ENCODE assay signal across 9 cellular contexts in the genomic region with DNA sequence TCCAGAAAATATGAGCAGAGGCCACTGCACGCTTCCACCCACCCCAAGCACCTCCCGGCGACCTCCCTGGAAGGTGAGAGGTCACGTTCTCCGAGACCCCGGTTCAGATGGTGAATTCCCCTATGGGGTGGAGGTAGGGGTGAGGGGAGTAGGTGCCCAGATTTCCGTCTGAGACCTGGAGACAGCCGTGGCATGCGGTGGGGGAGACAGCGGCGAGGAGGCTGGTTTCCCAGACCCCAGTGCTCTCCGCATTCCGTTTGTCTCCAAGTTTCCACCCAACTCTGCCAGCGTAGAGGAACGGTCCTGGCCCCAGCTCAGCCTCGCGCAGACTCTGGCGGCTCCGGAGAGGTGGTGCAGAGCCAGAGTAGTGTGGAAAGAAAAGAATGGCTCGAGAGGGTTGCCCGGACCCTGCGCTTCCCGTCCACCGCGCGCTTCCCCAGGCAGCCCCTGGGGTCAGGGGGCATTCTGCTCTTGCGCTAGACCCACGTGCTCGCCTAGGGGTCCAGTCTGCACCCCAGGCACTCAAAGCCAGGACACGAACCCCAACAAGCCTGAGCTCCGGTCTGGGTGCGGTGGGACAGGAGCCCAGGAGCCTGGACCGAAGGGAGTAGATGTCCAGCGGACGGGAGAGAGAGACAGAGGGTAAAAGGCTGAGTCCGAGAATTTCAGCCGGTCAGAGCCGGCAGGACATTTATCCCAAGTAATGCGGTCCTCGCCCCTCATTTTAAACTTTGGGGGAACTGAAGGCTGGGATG. TPM values are rescaled to one million over a fixed set of nuclear protein-coding genes. Genes with fewer than 3 reads are reported as not detected.
DNase-seq lines count a peak whose midpoint lies in the region; ATAC-seq and TF ChIP-seq lines count a peak whose summit lies in the region.
"Had no signal": no experiment of that assay in that cellular context is flagged by ENCODE, and none has a peak within 500 bp of the region (broad histone marks: within the 10 kb centered on the region; RNA-seq: fewer than 3 reads in every experiment).

No MANE protein-coding gene starts in this region.

- no peaks in the 10 kb centered on the region for H3K36me3 Mint-ChIP-seq in activated T-cell treated with anti-CD3 and anti-CD28 coated beads, Interleukin-2, amount 50 U/mL, for 72 hours (ENCODE audit: insufficient read depth in 2 of 2)
- no peaks in the 10 kb centered on the region for H3K36me3 Mint-ChIP-seq in activated CD4-positive, alpha-beta memory T cell treated with anti-CD3 and anti-CD28 coated beads for 36 hours
- H3K36me3 Mint-ChIP-seq: activated naive CD4-positive, alpha-beta T cell treated with anti-CD3 and anti-CD28 coated beads, Interleukin-2, amount 50 U/mL, for 24 hours had no signal

- peak; percentile 53 for TF ChIP-seq RAD21 in neural cell (conservative IDR thresholded peaks at IDR 0.05)

- no peak for TF ChIP-seq EP300 in neural cell (conservative IDR thresholded peaks at IDR 0.05; ENCODE audit: poor library complexity, severe bottlenecking)

- H2AFZ ChIP-seq in neural cell (ENCODE audit: low read depth, low read length) = no peak overlapping the region

- H3K9ac ChIP-seq in neural cell (ENCODE audit: low read length) = no peak overlapping the region

- H3K27me3 Mint-ChIP-seq in activated T-cell treated with anti-CD3 and anti-CD28 coated beads, Interleukin-2, amount 50 U/mL, for 72 hours (ENCODE audit: low read depth) = peaks cover 82% of the 10 kb centered on the region
- peaks cover 70% of the 10 kb centered on the region for H3K27me3 Mint-ChIP-seq in activated CD4-positive, alpha-beta memory T cell treated with anti-CD3 and anti-CD28 coated beads for 36 hours

- ATAC-seq in activated T-cell treated with anti-CD3 and anti-CD28 coated beads, Interleukin-2, amount 50 U/mL, for 72 hours (replicated peaks in 1 of 2) = peak; percentile 25 to 27
- ATAC-seq in foreskin keratinocyte = peak; percentile 60
- ATAC-seq in GM21825 (IDR thresholded peaks at IDR 0.05; ENCODE audit: unreplicated experiment) = no peak
- ATAC-seq in GM21576 (IDR thresholded peaks at IDR 0.05; ENCODE audit: unreplicated experiment) = no peak

- H3K4me2 ChIP-seq in neural cell (ENCODE audit: low read length) = peak overlapping the region; percentile 68

- H3K79me2 ChIP-seq in neural cell (replicated peaks; ENCODE audit: insufficient read depth, low read length) = no peaks in the 10 kb centered on the region

- H3K9me3 ChIP-seq in neural cell (ENCODE audit: low read length) = no peaks in the 10 kb centered on the region

- H3K4me1 ChIP-seq in foreskin keratinocyte = peaks cover 4% of the 10 kb centered on the region

- POLR2A ChIA-PET in activated CD4-positive, alpha-beta memory T cell treated with anti-CD3 and anti-CD28 coated beads for 36 hours (lab: Charles Lee) = no interaction called here

- CTCF ChIA-PET in activated CD4-positive, alpha-beta memory T cell treated with anti-CD3 and anti-CD28 coated beads for 36 hours (lab: Charles Lee) = interaction anchor here (1.0 to 2.5 kb wide), 3 partner anchors 19 to 242 kb away, joined by 3 to 11 read pairs (median 3); no protein-coding TSS in a partner anchor

- peak overlapping the region; percentile 90 to 92 for H3K4me3 Mint-ChIP-seq in activated T-cell treated with anti-CD3 and anti-CD28 coated beads, Interleukin-2, amount 50 U/mL, for 72 hours
- peak overlapping the region; percentile 58 for H3K4me3 Mint-ChIP-seq in activated CD4-positive, alpha-beta memory T cell treated with anti-CD3 and anti-CD28 coated beads for 36 hours

- no peaks in the 10 kb centered on the region for H3K9me2 ChIP-seq in neural cell (ENCODE audit: insufficient read depth, low read length)

- peaks cover 36% of the 10 kb centered on the region for H3K4me1 Mint-ChIP-seq in activated T-cell treated with anti-CD3 and anti-CD28 coated beads, Interleukin-2, amount 50 U/mL, for 72 hours (ENCODE audit: low read depth)
- peaks cover 17% of the 10 kb centered on the region for H3K4me1 Mint-ChIP-seq in activated CD4-positive, alpha-beta memory T cell treated with anti-CD3 and anti-CD28 coated beads for 36 hours (ENCODE audit: low read depth)

- H3K27me3 ChIP-seq in foreskin keratinocyte = peaks cover 51% of the 10 kb centered on the region
- H3K27me3 ChIP-seq in neural cell (ENCODE audit: insufficient read depth, low read depth, low read length) = peaks cover 56% of the 10 kb centered on the region

- no peaks in the 10 kb centered on the region for H3K9me3 Mint-ChIP-seq in activated T-cell treated with anti-CD3 and anti-CD28 coated beads, Interleukin-2, amount 50 U/mL, for 72 hours
- no peaks in the 10 kb centered on the region for H3K9me3 Mint-ChIP-seq in activated CD4-positive, alpha-beta memory T cell treated with anti-CD3 and anti-CD28 coated beads for 36 hours
- H3K9me3 Mint-ChIP-seq: activated naive CD4-positive, alpha-beta T cell treated with anti-CD3 and anti-CD28 coated beads, Interleukin-2, amount 50 U/mL, for 24 hours had no signal

- intact Hi-C loops in activated CD4-positive, alpha-beta memory T cell treated with anti-CD3 and anti-CD28 coated beads for 36 hours (cut with micrococcal nuclease) = loop anchor here (5.0 kb wide), 1 partner anchor 736 kb away; a partner anchor contains a TSS

- H3K27ac Mint-ChIP-seq in activated T-cell treated with anti-CD3 and anti-CD28 coated beads, Interleukin-2, amount 50 U/mL, for 72 hours = no peak overlapping the region
- H3K27ac Mint-ChIP-seq in activated CD4-positive, alpha-beta memory T cell treated with anti-CD3 and anti-CD28 coated beads for 36 hours = no peak overlapping the region
- H3K27ac Mint-ChIP-seq: activated naive CD4-positive, alpha-beta T cell treated with anti-CD3 and anti-CD28 coated beads, Interleukin-2, amount 50 U/mL, for 24 hours had no signal

- H3K4me3 ChIP-seq in neural cell (ENCODE audit: low read length) = peak overlapping the region; percentile 63

- TF ChIP-seq CTCF in foreskin keratinocyte (conservative IDR thresholded peaks at IDR 0.05) (no peak), neural cell (IDR thresholded peaks at IDR 0.05; ENCODE audit: poor library complexity, severe bottlenecking) (peak; percentile 52)

- H4K20me1 ChIP-seq in neural cell (ENCODE audit: insufficient read depth) = no peaks in the 10 kb centered on the region

- no peaks in the 10 kb centered on the region for H3K36me3 ChIP-seq in neural cell (ENCODE audit: insufficient read depth, low read length)

- no peaks in the 10 kb centered on the region for H3F3A ChIP-seq in neural cell (ENCODE audit: insufficient read depth, low read length, poor library complexity, severe bottlenecking)

- H3K27ac ChIP-seq in foreskin keratinocyte (no peak overlapping the region), neural cell (ENCODE audit: low read length) (no peak overlapping the region)

- DNase-seq in activated T-cell treated with anti-CD3 and anti-CD28 coated beads, Interleukin-2, amount 50 U/mL, for 72 hours = peak in 1 of 2 donors; percentile 14
- DNase-seq in activated T-cell treated with anti-CD3 and anti-CD28 coated beads for 4 hours = no peak
- no peak for DNase-seq in activated CD4-positive, alpha-beta memory T cell treated with anti-CD3 and anti-CD28 coated beads for 36 hours
- peak in 1 of 2 donors; percentile 15 for DNase-seq in foreskin keratinocyte
- DNase-seq in COR-L47 (lab: John Stamatoyannopoulos, UW) = no peak

TF ChIP-seq in neural cell, 6 proteins besides CTCF, POLR2A, EP300 and RAD21:
- TF ChIP-seq MXI1 (conservative IDR thresholded peaks at IDR 0.05; ENCODE audit: poor library complexity, severe bottlenecking) (no peak), SMC3 (conservative IDR thresholded peaks at IDR 0.05; ENCODE audit: poor library complexity) (peak; percentile 37)

RNA-seq across cellular contexts. Expression of a gene that starts 3.9 kb away (rescaled TPM):
- total RNA-seq in activated T-cell treated with anti-CD3 and anti-CD28 coated beads, Interleukin-2, amount 50 U/mL, for 72 hours = not detected
- total RNA-seq in activated CD4-positive, alpha-beta memory T cell treated with anti-CD3 and anti-CD28 coated beads for 36 hours = not detected
- total RNA-seq in foreskin keratinocyte = 1.8 and 4.6 TPM in 2 replicates
- 1.6 and 4.4 TPM in 2 replicates for polyA plus RNA-seq in foreskin keratinocyte
- not detected in 2 replicates for polyA plus RNA-seq in neural cell
- polyA minus RNA-seq in neural cell = not detected in 2 replicates

Comparison
In these comparisons a context has a peak if more than half of its experiments do, and no peak if none do; other contexts are left out.
1. ATAC-seq: peak in activated T-cell treated with anti-CD3 and anti-CD28 coated beads, Interleukin-2, amount 50 U/mL, for 72 hours (2 of 2) and foreskin keratinocyte (single experiment); none in GM21825 (single experiment) and GM21576 (single experiment).